ENCODE assay signal across 8 cellular contexts in genomic region chr4:85777908-85778808, GRCh38.
A peak's percentile ranks its signal among the peaks of the same experiment; 100 is the strongest.
DNase-seq lines count a peak whose midpoint lies in the region; ATAC-seq and TF ChIP-seq lines count a peak whose summit lies in the region.

No MANE protein-coding gene starts in this region.

- ATAC-seq in HG03460 (IDR thresholded peaks at IDR 0.05; ENCODE audit: unreplicated experiment), result peak; percentile 83

- WGBS in sigmoid colon, 2 donors, result 52 to 60% methylated on average over 3 of the region's 3 CpGs

- peak overlapping the region; percentile 34 for H3K27ac ChIP-seq in duodenal mucosa (ENCODE audit: low read depth, low read length)
- peak overlapping the region; percentile 71 to 82 (median 74) for H3K27ac ChIP-seq in sigmoid colon

- no peaks in the 10 kb centered on the region for H3K27me3 ChIP-seq in duodenal mucosa (ENCODE audit: control insufficient read depth in 1 of 2, insufficient read depth in 2 of 2, low read length in 2 of 2)
- H3K27me3 ChIP-seq in sigmoid colon, result no peaks in the 10 kb centered on the region

- peak overlapping the region; percentile 1 to 34 for H3K4me3 ChIP-seq in duodenal mucosa (ENCODE audit: low read depth in 1 of 2, low read length in 2 of 2)
- peak overlapping the region; percentile 25 to 51 (median 38) for H3K4me3 ChIP-seq in sigmoid colon

- no peak for TF ChIP-seq POLR2A in sigmoid colon (IDR thresholded peaks at IDR 0.05)

- no peak overlapping the region for H3K9ac ChIP-seq in duodenal mucosa (ENCODE audit: low read depth in 1 of 2, low read length in 2 of 2)

- H3K36me3 ChIP-seq in duodenal mucosa (ENCODE audit: control insufficient read depth in 1 of 2, insufficient read depth in 2 of 2, low read length in 2 of 2) (no peaks in the 10 kb centered on the region), sigmoid colon (no peaks in the 10 kb centered on the region)

- no peak for TF ChIP-seq EP300 in sigmoid colon (IDR thresholded peaks at IDR 0.05)

- intact Hi-C loops in sigmoid colon (cut with DNase I), result no loop called here

- TF ChIP-seq CTCF in sigmoid colon (IDR thresholded peaks at IDR 0.05), result no peak

- H3K9me3 ChIP-seq in duodenal mucosa (ENCODE audit: control insufficient read depth in 1 of 2, low read length in 2 of 2), result no peaks in the 10 kb centered on the region
- no peaks in the 10 kb centered on the region for H3K9me3 ChIP-seq in sigmoid colon

- DNase-seq in SKM-1 treated with dmso at 0.1 percent for 144 hours (lab: John Stamatoyannopoulos, UW; ENCODE audit: unreplicated experiment), result peak; percentile 17
- DNase-seq in SKM-1 (lab: John Stamatoyannopoulos, UW; ENCODE audit: unreplicated experiment), result no peak
- no peak for DNase-seq in sigmoid colon
- no peak for DNase-seq in NK-92 (lab: John Stamatoyannopoulos, UW; ENCODE audit: unreplicated experiment)
- DNase-seq in stimulated activated CD4-positive, alpha-beta T cell treated with anti-CD3 and anti-CD28 coated beads, Interleukin-4, amount 100 ng/mL, for 4 hours, result no peak
- DNase-seq in hepatic stellate cell (ENCODE audit: low spot score), result no peak

- no peaks in the 10 kb centered on the region for H3K4me1 ChIP-seq in duodenal mucosa (ENCODE audit: control insufficient read depth in 1 of 2, insufficient read depth in 2 of 2, low read length in 2 of 2)
- peaks cover 0 to 39% (median 17%) of the 10 kb centered on the region in 4 donors for H3K4me1 ChIP-seq in sigmoid colon
